1 cellular context compared by ENCODE assay signal in the genomic region with DNA sequence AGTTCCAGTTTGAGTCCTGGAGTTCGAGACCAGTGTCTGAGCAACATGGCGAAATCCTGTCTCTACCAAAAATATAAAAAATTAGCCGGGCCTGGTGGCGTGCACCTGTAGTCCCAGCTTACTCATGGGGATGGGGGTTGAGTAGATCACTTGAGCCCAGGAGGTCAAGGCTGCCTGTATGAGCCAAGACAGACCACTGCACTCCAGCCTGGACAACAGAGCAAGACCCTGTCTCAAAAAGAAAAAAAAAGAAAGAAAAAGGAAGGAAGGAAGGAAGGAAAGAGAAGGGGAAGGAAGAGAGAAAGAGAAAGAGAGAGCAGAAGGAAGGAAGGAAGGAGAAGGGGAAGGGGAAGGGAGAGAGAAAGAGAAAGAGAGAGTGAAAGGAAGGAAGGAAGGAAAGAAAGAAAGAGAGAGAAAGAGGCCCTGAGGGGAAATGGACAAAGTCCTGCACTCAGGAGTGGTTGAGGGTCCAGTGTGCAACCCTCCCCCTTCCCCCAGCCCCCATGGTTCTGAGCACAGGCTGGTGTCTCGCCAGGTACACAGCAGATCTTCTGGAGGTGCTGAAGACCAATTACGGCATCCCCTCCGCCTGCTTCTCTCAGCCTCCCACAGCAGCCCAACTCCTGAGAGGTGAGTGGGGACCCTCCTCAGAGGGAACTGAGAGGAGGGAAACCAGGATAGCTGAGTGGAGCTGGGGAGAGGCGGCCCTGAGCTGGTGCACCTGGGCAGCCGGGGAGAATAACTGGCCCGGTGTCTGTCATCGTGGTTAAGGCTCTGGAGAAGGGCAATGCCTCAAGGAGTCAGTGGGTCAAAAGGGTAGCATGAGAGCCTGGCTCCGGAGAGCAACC.
TF ChIP-seq lines count a peak whose summit lies in the region.

No MANE protein-coding gene starts in this region.

TF ChIP-seq in H1, 55 proteins besides CTCF, POLR2A, EP300 and RAD21:
- no peak for TF ChIP-seq MAFK (IDR thresholded peaks at IDR 0.05; ENCODE audit: low read depth, low read length)
- no peak for TF ChIP-seq SIRT6 (IDR thresholded peaks at IDR 0.05; ENCODE audit: low read length)
- no peak for TF ChIP-seq SP4 (IDR thresholded peaks at IDR 0.05; ENCODE audit: low read length)
- no peak for TF ChIP-seq SUZ12 (IDR thresholded peaks at IDR 0.05; ENCODE audit: low read length)
- TF ChIP-seq, protein P1, sequence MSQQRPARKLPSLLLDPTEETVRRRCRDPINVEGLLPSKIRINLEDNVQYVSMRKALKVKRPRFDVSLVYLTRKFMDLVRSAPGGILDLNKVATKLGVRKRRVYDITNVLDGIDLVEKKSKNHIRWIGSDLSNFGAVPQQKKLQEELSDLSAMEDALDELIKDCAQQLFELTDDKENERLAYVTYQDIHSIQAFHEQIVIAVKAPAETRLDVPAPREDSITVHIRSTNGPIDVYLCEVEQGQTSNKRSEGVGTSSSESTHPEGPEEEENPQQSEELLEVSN (IDR thresholded peaks at IDR 0.05): no peak
- no peak for TF ChIP-seq SP2 (IDR thresholded peaks at IDR 0.05; ENCODE audit: low read length)
- TF ChIP-seq, protein P2, sequence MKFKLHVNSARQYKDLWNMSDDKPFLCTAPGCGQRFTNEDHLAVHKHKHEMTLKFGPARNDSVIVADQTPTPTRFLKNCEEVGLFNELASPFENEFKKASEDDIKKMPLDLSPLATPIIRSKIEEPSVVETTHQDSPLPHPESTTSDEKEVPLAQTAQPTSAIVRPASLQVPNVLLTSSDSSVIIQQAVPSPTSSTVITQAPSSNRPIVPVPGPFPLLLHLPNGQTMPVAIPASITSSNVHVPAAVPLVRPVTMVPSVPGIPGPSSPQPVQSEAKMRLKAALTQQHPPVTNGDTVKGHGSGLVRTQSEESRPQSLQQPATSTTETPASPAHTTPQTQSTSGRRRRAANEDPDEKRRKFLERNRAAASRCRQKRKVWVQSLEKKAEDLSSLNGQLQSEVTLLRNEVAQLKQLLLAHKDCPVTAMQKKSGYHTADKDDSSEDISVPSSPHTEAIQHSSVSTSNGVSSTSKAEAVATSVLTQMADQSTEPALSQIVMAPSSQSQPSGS (IDR thresholded peaks at IDR 0.05; ENCODE audit: low read length): no peak
- no peak for TF ChIP-seq PHF8 (conservative IDR thresholded peaks at IDR 0.05; ENCODE audit: low read depth, low read length)
- no peak for TF ChIP-seq CBX8 (IDR thresholded peaks at IDR 0.05; ENCODE audit: borderline replicate concordance, low read depth, low read length)
